Comparison of ENCODE assay signal across 15 cellular contexts in the genomic region with DNA sequence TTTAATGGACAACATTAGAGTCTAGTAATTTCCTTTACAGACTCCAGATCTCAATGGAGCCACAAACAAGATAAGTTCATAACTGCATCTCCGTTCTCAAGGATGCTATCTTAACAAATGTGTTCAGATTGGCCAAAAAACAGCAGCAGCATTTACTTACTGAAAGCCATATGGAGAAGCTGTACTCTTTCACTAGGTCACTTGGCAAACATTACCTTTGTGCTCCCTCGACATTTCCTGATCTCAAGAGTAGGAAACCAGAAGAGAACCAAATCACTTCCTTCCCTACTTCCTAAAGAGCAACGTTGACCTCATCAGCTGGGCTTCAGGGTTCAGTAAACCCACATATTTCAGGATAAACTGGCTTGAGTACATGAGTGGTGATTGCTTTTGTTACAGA.
"Had no signal": no experiment of that assay in that cellular context is flagged by ENCODE, and none has a peak within 500 bp of the region (broad histone marks: within the 10 kb centered on the region; RNA-seq: fewer than 3 reads in every experiment).

No MANE protein-coding gene starts in this region.

- H3K79me2 ChIP-seq: parathyroid adenoma had no signal

- H3K27ac Mint-ChIP-seq: activated CD4-positive, alpha-beta memory T cell treated with anti-CD3 and anti-CD28 coated beads, Interleukin-2, amount 10 ng/mL, durations not matched to agents 7 days and 5 days; activated naive CD8-positive, alpha-beta T cell treated with anti-CD3 and anti-CD28 coated beads, Interleukin-2, amount 50 U/mL, for 24 hours; neural progenitor cell had no signal

- ATAC-seq: activated naive CD8-positive, alpha-beta T cell treated with anti-CD3 and anti-CD28 coated beads, Interleukin-2, amount 50 U/mL, for 24 hours; heart left ventricle had no signal

- H3K36me3 ChIP-seq: ascending aorta, heart left ventricle, neural progenitor cell, tibial artery, vagina had no signal

- H3K9me3 ChIP-seq: ascending aorta, tibial artery, vagina had no signal

- H3K4me1 ChIP-seq: ascending aorta, neural progenitor cell, parathyroid adenoma, tibial artery had no signal

- H3K27me3 ChIP-seq: ascending aorta, heart left ventricle, neural progenitor cell, tibial artery, vagina had no signal

- H3K4me3 Mint-ChIP-seq: activated CD4-positive, alpha-beta memory T cell treated with anti-CD3 and anti-CD28 coated beads, Interleukin-2, amount 10 ng/mL, durations not matched to agents 7 days and 5 days; activated naive CD8-positive, alpha-beta T cell treated with anti-CD3 and anti-CD28 coated beads, Interleukin-2, amount 50 U/mL, for 24 hours; neural progenitor cell had no signal

- DNase-seq: activated CD4-positive, alpha-beta memory T cell treated with anti-CD3 and anti-CD28 coated beads, Interleukin-2, amount 10 ng/mL, durations not matched to agents 7 days and 5 days; activated CD4-positive, CD25-positive, alpha-beta regulatory T cell treated with anti-CD3 and anti-CD28 coated beads, Interleukin-2, amount 50 U/mL, for 72 hours; activated gamma-delta T cell; activated naive CD8-positive, alpha-beta T cell treated with anti-CD3 and anti-CD28 coated beads, Interleukin-2, amount 50 U/mL, for 24 hours; activated T-cell treated with anti-CD3 and anti-CD28 coated beads, Interleukin-2, amount 50 U/mL, for 48 hours; foreskin melanocyte; heart left ventricle; kidney; midbrain; tibial artery had no signal

- H3K27me3 Mint-ChIP-seq: activated CD4-positive, alpha-beta memory T cell treated with anti-CD3 and anti-CD28 coated beads, Interleukin-2, amount 10 ng/mL, durations not matched to agents 7 days and 5 days; activated naive CD8-positive, alpha-beta T cell treated with anti-CD3 and anti-CD28 coated beads, Interleukin-2, amount 50 U/mL, for 24 hours had no signal

- H3K27ac ChIP-seq: ascending aorta, heart left ventricle, neural progenitor cell, parathyroid adenoma, skin epidermis, tibial artery, vagina had no signal

- H2AFZ ChIP-seq: neural progenitor cell, parathyroid adenoma had no signal

- H3K4me2 ChIP-seq: neural progenitor cell had no signal

- H3K36me3 Mint-ChIP-seq: neural progenitor cell had no signal

- H3K4me1 Mint-ChIP-seq: neural progenitor cell had no signal

- H3K4me3 ChIP-seq: ascending aorta, heart left ventricle, neural progenitor cell, skin epidermis, tibial artery, vagina had no signal
